Comparison of ENCODE assay signal across 1 cellular context in genomic region chr7:96400518-96400917, GRCh38.
TF ChIP-seq lines count a peak whose summit lies in the region.

No MANE protein-coding gene starts in this region.

TF ChIP-seq in IMR-90, 13 proteins besides CTCF, POLR2A, EP300 and RAD21 (continued from another document):
- TF ChIP-seq ELK1 (IDR thresholded peaks at IDR 0.05; ENCODE audit: borderline replicate concordance, low read depth, low read length) (no peak), CHD1 (IDR thresholded peaks at IDR 0.05; ENCODE audit: low read depth, low read length) (no peak), MXI1 (IDR thresholded peaks at IDR 0.05; ENCODE audit: borderline replicate concordance, low read depth, low read length) (no peak), MAFK (IDR thresholded peaks at IDR 0.05; ENCODE audit: low read depth, low read length) (no peak), CEBPB (IDR thresholded peaks at IDR 0.05; ENCODE audit: low read depth, low read length) (no peak), BHLHE40 (IDR thresholded peaks at IDR 0.05; ENCODE audit: low read depth, low read length) (no peak), RCOR1 (IDR thresholded peaks at IDR 0.05; ENCODE audit: insufficient replicate concordance, low read length) (no peak), MAZ (IDR thresholded peaks at IDR 0.05; ENCODE audit: borderline replicate concordance, low read depth, low read length) (no peak), USF2 (IDR thresholded peaks at IDR 0.05; ENCODE audit: low read depth, low read length) (no peak)
